Comparison of ENCODE assay signal across 20 cellular contexts in the genomic region with DNA sequence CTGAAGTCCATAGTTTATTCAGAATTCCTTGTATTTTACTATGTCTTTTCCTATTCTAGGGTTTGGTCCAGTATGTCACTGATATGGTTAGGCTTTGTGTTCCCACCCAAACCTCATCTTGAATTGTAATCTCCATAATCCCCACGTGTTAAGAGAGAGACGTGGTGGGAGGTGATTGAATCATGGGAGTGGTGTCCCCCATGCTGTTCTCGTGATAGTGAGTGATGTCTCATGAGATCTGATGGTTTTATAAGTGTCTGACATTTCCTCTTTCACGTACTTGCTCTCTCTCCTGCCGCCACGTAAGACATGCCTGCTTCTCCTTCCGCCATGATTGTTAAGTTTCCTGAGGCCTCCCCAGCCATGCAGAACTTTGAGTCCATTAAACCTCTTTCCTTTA. TPM values are rescaled to one million over a fixed set of nuclear protein-coding genes. Genes with fewer than 3 reads are reported as not detected.
A peak's percentile ranks its signal among the peaks of the same experiment; 100 is the strongest.
DNase-seq lines count a peak whose midpoint lies in the region; ATAC-seq, FAIRE-seq and TF ChIP-seq lines count a peak whose summit lies in the region.
"Had no signal": no experiment of that assay in that cellular context is flagged by ENCODE, and none has a peak within 500 bp of the region (broad histone marks: within the 10 kb centered on the region; RNA-seq: fewer than 3 reads in every experiment).

No MANE protein-coding gene starts in this region.

- no peaks in the 10 kb centered on the region for H3F3A ChIP-seq in GM23338 (replicated peaks; ENCODE audit: low read depth)

- POLR2A ChIA-PET in A549 (lab: Yijun Ruan, JAX) = no interaction called here

- no peak overlapping the region for H3K9ac ChIP-seq in endodermal cell (ENCODE audit: extremely low read depth, low read length, poor library complexity, severe bottlenecking)
- H3K9ac ChIP-seq: GM23248 had no signal

- no peaks in the 10 kb centered on the region for H3K9me3 ChIP-seq in A549
- H3K9me3 ChIP-seq in endodermal cell (ENCODE audit: control insufficient read depth, low read length) = peaks cover 42% of the 10 kb centered on the region
- H3K9me3 ChIP-seq: Caco-2 had no signal

- H3K4me2 ChIP-seq in A549 (no peak overlapping the region), GM23338 (no peak overlapping the region)

- H3K4me3 Mint-ChIP-seq in GM23338 (no peak overlapping the region), endodermal cell (no peak overlapping the region)
- H3K4me3 Mint-ChIP-seq: CD8-positive, alpha-beta T cell; H9 had no signal

- no peaks in the 10 kb centered on the region for H4K20me1 ChIP-seq in GM23338 (replicated peaks; ENCODE audit: insufficient read depth)

- H3K9me3 Mint-ChIP-seq in GM23338 (peaks cover 12% of the 10 kb centered on the region), endodermal cell (peaks cover 25% of the 10 kb centered on the region)

- no peak for TF ChIP-seq RAD21 in A549 (conservative IDR thresholded peaks at IDR 0.05 in 1 of 2, IDR thresholded peaks at IDR 0.05 in 1 of 2)

- H3K4me3 ChIP-seq in A549 (no peak overlapping the region), GM23338 (no peak overlapping the region), endodermal cell (ENCODE audit: low read length) (peak overlapping the region; percentile 5)
- H3K4me3 ChIP-seq: GM23248 had no signal

- no peak for TF ChIP-seq POLR2A in A549 (IDR thresholded peaks at IDR 0.05; ENCODE audit: low read length)

- H3K27ac ChIP-seq in A549 = no peak overlapping the region
- no peak overlapping the region for H3K27ac ChIP-seq in GM23338 (ENCODE audit: low read depth)
- H3K27ac ChIP-seq in endodermal cell (ENCODE audit: low read depth, low read length) = no peak overlapping the region
- H3K27ac ChIP-seq: 22Rv1, GM23248 had no signal

- no peaks in the 10 kb centered on the region for H3K4me1 Mint-ChIP-seq in GM23338
- peaks cover 8% of the 10 kb centered on the region for H3K4me1 Mint-ChIP-seq in endodermal cell
- H3K4me1 Mint-ChIP-seq: CD4-positive, CD25-positive, alpha-beta regulatory T cell had no signal

- H3K27me3 ChIP-seq in GM23338 (ENCODE audit: insufficient read depth) (no peaks in the 10 kb centered on the region), endodermal cell (ENCODE audit: control insufficient read depth, insufficient read depth, low read length, poor library complexity, severe bottlenecking) (no peaks in the 10 kb centered on the region)

- H3K27ac Mint-ChIP-seq in GM23338 = peak overlapping the region; percentile 24; the same call in 1 of the 2 replicates
- no peak overlapping the region for H3K27ac Mint-ChIP-seq in endodermal cell
- H3K27ac Mint-ChIP-seq: CD4-positive, CD25-positive, alpha-beta regulatory T cell; CD8-positive, alpha-beta T cell; H9 had no signal

- peak; percentile 77 for FAIRE-seq in A549 (lab: Jason Lieb, UNC)
- FAIRE-seq: A204.1, G401.6, GM18507 had no signal

- H3K79me2 ChIP-seq in GM23338 (replicated peaks; ENCODE audit: insufficient read depth) = no peaks in the 10 kb centered on the region

- CTCF ChIA-PET in A549 (lab: Yijun Ruan, JAX) = no interaction called here

- H3K36me3 ChIP-seq in GM23338 (ENCODE audit: insufficient read depth) (no peaks in the 10 kb centered on the region), endodermal cell (ENCODE audit: control insufficient read depth, insufficient read depth, low read length) (no peaks in the 10 kb centered on the region)

- ATAC-seq in A549 (no peak), GM23338 (no peak), omental fat pad (ENCODE audit: low FRiP score) (no peak), GM21576 (IDR thresholded peaks at IDR 0.05; ENCODE audit: unreplicated experiment) (no peak)
- ATAC-seq: CD8-positive, alpha-beta T cell; HCT116 had no signal

- H3K4me1 ChIP-seq in A549 (no peaks in the 10 kb centered on the region), GM23338 (ENCODE audit: insufficient read depth) (no peaks in the 10 kb centered on the region), endodermal cell (ENCODE audit: control insufficient read depth, insufficient read depth, low read length) (no peaks in the 10 kb centered on the region)
- H3K4me1 ChIP-seq: Caco-2 had no signal

- TF ChIP-seq EP300 in A549 (IDR thresholded peaks at IDR 0.05) = no peak

- no peak for TF ChIP-seq CTCF in A549 (IDR thresholded peaks at IDR 0.05)
- TF ChIP-seq CTCF in GM23338 (conservative IDR thresholded peaks at IDR 0.05; ENCODE audit: low read depth in 2 of 2) = no peak
- no peak for TF ChIP-seq CTCF in endodermal cell (conservative IDR thresholded peaks at IDR 0.05)
- no peak for TF ChIP-seq CTCF in omental fat pad (IDR thresholded peaks at IDR 0.05)

- WGBS in A549 (ENCODE audit: missing lambda C conversion rate) = 49% methylated on average over 7 of the region's 7 CpGs
- 72 to 92% methylated on average over 2 to 7 of the region's 7 CpGs for WGBS in endodermal cell (ENCODE audit: insufficient coverage in 1 of 2, insufficient read length in 1 of 2), 2 experiments

- H3K9me2 ChIP-seq in GM23338 (ENCODE audit: insufficient read depth) = no peaks in the 10 kb centered on the region

- H2AFZ ChIP-seq in GM23338 = no peak overlapping the region
- H2AFZ ChIP-seq: GM23248 had no signal

- no peaks in the 10 kb centered on the region for H3K27me3 Mint-ChIP-seq in GM23338 (ENCODE audit: insufficient read depth, low read depth, poor library complexity)
- H3K27me3 Mint-ChIP-seq in endodermal cell (ENCODE audit: insufficient read depth) = peaks cover 8% of the 10 kb centered on the region

- H3K36me3 Mint-ChIP-seq in GM23338 (ENCODE audit: low read depth) (no peaks in the 10 kb centered on the region), endodermal cell (ENCODE audit: low read depth) (no peaks in the 10 kb centered on the region)
- H3K36me3 Mint-ChIP-seq: CD4-positive, CD25-positive, alpha-beta regulatory T cell; CD8-positive, alpha-beta T cell had no signal

- no peak for DNase-seq in A549 (ENCODE audit: low read depth in 1 of 2, low spot score in 1 of 2)
- no peak for DNase-seq in GM23338 (ENCODE audit: low spot score)
- no peak for DNase-seq in endodermal cell
- no peak for DNase-seq in AG08396 (ENCODE audit: low spot score)
- DNase-seq in omental fat pad (ENCODE audit: low spot score) = no peak
- DNase-seq: ACHN; C1 segment of cervical spinal cord; Caco-2; CD4-positive, CD25-positive, alpha-beta regulatory T cell; CD8-positive, alpha-beta T cell; DMS153; DND-41; GM23248; H9 had no signal

TF ChIP-seq in A549, 52 proteins besides CTCF, POLR2A, EP300 and RAD21 (continues in another document):
- TF ChIP-seq, protein P1, sequence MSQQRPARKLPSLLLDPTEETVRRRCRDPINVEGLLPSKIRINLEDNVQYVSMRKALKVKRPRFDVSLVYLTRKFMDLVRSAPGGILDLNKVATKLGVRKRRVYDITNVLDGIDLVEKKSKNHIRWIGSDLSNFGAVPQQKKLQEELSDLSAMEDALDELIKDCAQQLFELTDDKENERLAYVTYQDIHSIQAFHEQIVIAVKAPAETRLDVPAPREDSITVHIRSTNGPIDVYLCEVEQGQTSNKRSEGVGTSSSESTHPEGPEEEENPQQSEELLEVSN (IDR thresholded peaks at IDR 0.05; ENCODE audit: borderline replicate concordance, low read depth) = no peak
- TF ChIP-seq HDAC2 (IDR thresholded peaks at IDR 0.05) = no peak
- TF ChIP-seq NFE2L2 (conservative IDR thresholded peaks at IDR 0.05; ENCODE audit: low read length) = no peak
- TF ChIP-seq, protein P2, sequence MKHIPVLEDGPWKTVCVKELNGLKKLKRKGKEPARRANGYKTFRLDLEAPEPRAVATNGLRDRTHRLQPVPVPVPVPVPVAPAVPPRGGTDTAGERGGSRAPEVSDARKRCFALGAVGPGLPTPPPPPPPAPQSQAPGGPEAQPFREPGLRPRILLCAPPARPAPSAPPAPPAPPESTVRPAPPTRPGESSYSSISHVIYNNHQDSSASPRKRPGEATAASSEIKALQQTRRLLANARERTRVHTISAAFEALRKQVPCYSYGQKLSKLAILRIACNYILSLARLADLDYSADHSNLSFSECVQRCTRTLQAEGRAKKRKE (CRISPR knock-in tag; IDR thresholded peaks at IDR 0.05; ENCODE audit: low read depth) = no peak
- no peak for TF ChIP-seq EHF (CRISPR knock-in tag; IDR thresholded peaks at IDR 0.05)
- TF ChIP-seq CBX8 (IDR thresholded peaks at IDR 0.05) = no peak

TF ChIP-seq in GM23338, 12 proteins besides CTCF, POLR2A, EP300 and RAD21 (continues in another document):
- TF ChIP-seq ZNF331 (CRISPR knock-in tag; IDR thresholded peaks at IDR 0.05; ENCODE audit: low read depth) (no peak), CREB1 (CRISPR knock-in tag; IDR thresholded peaks at IDR 0.05; ENCODE audit: low read depth) (no peak), NANOG (IDR thresholded peaks at IDR 0.05; ENCODE audit: borderline replicate concordance) (no peak), EZH2 (IDR thresholded peaks at IDR 0.05; ENCODE audit: low read depth, unreplicated experiment) (no peak), ZNF114 (CRISPR knock-in tag; IDR thresholded peaks at IDR 0.05) (no peak)

RNA-seq across cellular contexts. Expression of a gene that starts 6.6 kb away (rescaled TPM):
- polyA plus RNA-seq in A549 (2011; rRNA removed) (8.3 and 13.3 TPM in 2 replicates), A549 (2017; fragmentation: RNase III; extraction: RNeasy Plus Mini Kit Qiagen cat#74134 plus additional on column Dnase treatment) (7.7 to 9.8 TPM (median 8.5 TPM) in 3 replicates), GM23338 (2016; fragmentation: Nextera tagmentation; extraction: Ambion mirVana) (16.1 and 21.8 TPM in 2 replicates)
- 1.2 and 1.5 TPM in 2 replicates for polyA plus RNA-seq in A549 (2012; cell fraction: cytosol; rRNA removed)
- polyA plus RNA-seq in A549 (2012; cell fraction: nucleus; rRNA removed) = 1.2 and 2.8 TPM in 2 replicates
- 11.3 and 12.4 TPM in 2 replicates for polyA minus RNA-seq in A549 (2011; rRNA and poly(A)+ RNA removed)
- 13.9 and 19.6 TPM in 2 replicates for total RNA-seq in GM23338 (2014; rRNA removed; shearing (Covaris generic))
- total RNA-seq in endodermal cell (10 to 100 TPM in 1 of 2 donors, 1 to 10 TPM in 1; 8.7 to 10.2 TPM), omental fat pad (1 to 10 TPM; 1.9 to 5.0 (median 2.9) TPM)
- polyA plus RNA-seq in endodermal cell (2013, experiment 1 of 2) = 19.3 TPM
- 21.3 TPM for polyA plus RNA-seq in endodermal cell (2013, experiment 2 of 2)
